Comparison of ENCODE assay signal across 25 cellular contexts in the genomic region with DNA sequence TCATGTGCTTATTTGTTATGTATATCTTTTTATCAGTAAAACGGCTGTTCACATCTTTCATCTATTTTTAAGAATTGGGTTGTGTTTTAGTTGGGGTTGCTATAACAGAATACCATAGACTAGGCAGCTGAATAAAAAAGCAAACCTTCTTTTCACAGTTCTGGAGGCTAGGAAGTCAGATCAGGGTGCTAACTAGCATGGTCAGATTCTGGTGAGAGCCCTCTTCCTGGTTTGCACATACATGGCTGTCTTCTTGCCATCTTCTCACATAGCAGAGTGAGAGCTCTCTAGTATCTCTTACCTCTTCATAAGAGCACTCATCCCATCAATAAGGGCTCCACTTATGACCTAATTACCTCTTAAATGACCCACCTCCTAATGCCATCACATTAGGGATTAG. TPM values are rescaled to one million over a fixed set of nuclear protein-coding genes. Genes with fewer than 3 reads are reported as not detected.
DNase-seq lines count a peak whose midpoint lies in the region; ATAC-seq and TF ChIP-seq lines count a peak whose summit lies in the region.
"Had no signal": no experiment of that assay in that cellular context is flagged by ENCODE, and none has a peak within 500 bp of the region (broad histone marks: within the 10 kb centered on the region; RNA-seq: fewer than 3 reads in every experiment).

No MANE protein-coding gene starts in this region.

- TF ChIP-seq POLR2A in IMR-90 (IDR thresholded peaks at IDR 0.05; ENCODE audit: low read depth, low read length) (no peak), suprapubic skin (IDR thresholded peaks at IDR 0.05) (no peak)

- intact Hi-C loops in Calu3 (cut with micrococcal nuclease; ENCODE audit: unreplicated experiment) (no loop called here), IMR-90 (cut with micrococcal nuclease) (loop anchor here (5.0 kb wide), 1 partner anchor 33 kb away; a partner anchor contains a TSS)

- H2AK5ac ChIP-seq in IMR-90 (ENCODE audit: low read depth, low read length) = no peak overlapping the region

- no peak overlapping the region for H2BK20ac ChIP-seq in IMR-90 (ENCODE audit: low read depth, low read length)

- H3K56ac ChIP-seq in IMR-90 (ENCODE audit: extremely low read depth, insufficient read depth, low read length) = no peak overlapping the region

- H3K36me3 Mint-ChIP-seq in Calu3 (ENCODE audit: insufficient read depth, unreplicated experiment) (peaks cover 62% of the 10 kb centered on the region), neural crest cell (ENCODE audit: low read depth) (peaks cover 38% of the 10 kb centered on the region)
- peaks cover 48% of the 10 kb centered on the region for H3K36me3 Mint-ChIP-seq in effector memory CD8-positive, alpha-beta T cell (ENCODE audit: insufficient read depth)

- no peak overlapping the region for H3K27ac ChIP-seq in IMR-90 (ENCODE audit: insufficient read depth, low read length)
- no peak overlapping the region for H3K27ac ChIP-seq in suprapubic skin
- H3K27ac ChIP-seq: GM23248, HL-60, RWPE1 had no signal

- POLR2A ChIA-PET in IMR-90 (lab: Charles Lee; ENCODE audit: unreplicated experiment) = no interaction called here

- TF ChIP-seq EP300 in suprapubic skin (IDR thresholded peaks at IDR 0.05) = no peak

- H3K27ac Mint-ChIP-seq in Calu3 (ENCODE audit: unreplicated experiment) (peak overlapping the region; percentile 9), neural crest cell (ENCODE audit: unreplicated experiment) (peak overlapping the region; percentile 15)
- peak overlapping the region; percentile 41 to 62 for H3K27ac Mint-ChIP-seq in effector memory CD8-positive, alpha-beta T cell

- H3K27me3 Mint-ChIP-seq in Calu3 (ENCODE audit: unreplicated experiment) (no peaks in the 10 kb centered on the region), neural crest cell (ENCODE audit: low read depth) (no peaks in the 10 kb centered on the region)
- H3K27me3 Mint-ChIP-seq in effector memory CD8-positive, alpha-beta T cell = no peaks in the 10 kb centered on the region

- no peak overlapping the region for H3K9ac ChIP-seq in IMR-90 (ENCODE audit: low read depth, low read length)
- H3K9ac ChIP-seq: GM23248, SK-N-SH had no signal

- peak overlapping the region; percentile 72; the same call in 1 of the 2 replicates for H3K18ac ChIP-seq in IMR-90 (ENCODE audit: low read depth, low read length)

- H4K5ac ChIP-seq in IMR-90 (ENCODE audit: low read depth, low read length) = peak overlapping the region; percentile 78; the same call in 1 of the 2 replicates

- H3K4me3 ChIP-seq in IMR-90 (ENCODE audit: insufficient read depth, low read depth, low read length) (no peak overlapping the region), suprapubic skin (no peak overlapping the region)
- H3K4me3 ChIP-seq: GM23248 had no signal

- H2AFZ ChIP-seq in IMR-90 (replicated peaks; ENCODE audit: low read length, poor library complexity) = no peak overlapping the region
- H2AFZ ChIP-seq: GM23248 had no signal

- no peaks in the 10 kb centered on the region for H3K9me3 ChIP-seq in IMR-90 (ENCODE audit: control insufficient read depth, insufficient read depth, low read length)
- no peaks in the 10 kb centered on the region for H3K9me3 ChIP-seq in suprapubic skin
- H3K9me3 ChIP-seq: BE2C, SK-N-SH had no signal

- H3K9me3 Mint-ChIP-seq in Calu3 (ENCODE audit: low read depth, unreplicated experiment) (no peaks in the 10 kb centered on the region), neural crest cell (peaks cover 8% of the 10 kb centered on the region)
- H3K9me3 Mint-ChIP-seq in effector memory CD8-positive, alpha-beta T cell = no peaks in the 10 kb centered on the region

- H3K4me2 ChIP-seq in IMR-90 (ENCODE audit: low read depth, low read length) = no peak overlapping the region; the same call in 1 of the 2 replicates
- H3K4me2 ChIP-seq: SK-N-SH had no signal

- H4K91ac ChIP-seq in IMR-90 (ENCODE audit: insufficient read depth, low read depth, low read length) = no peak overlapping the region

- TF ChIP-seq RAD21 in IMR-90 (IDR thresholded peaks at IDR 0.05; ENCODE audit: low read length) = no peak

- H3K79me1 ChIP-seq in IMR-90 (ENCODE audit: low read depth in 1 of 2, low read length in 2 of 2) = peaks cover 19 to 22% of the 10 kb centered on the region in 2 experiments

- H2BK15ac ChIP-seq in IMR-90 (ENCODE audit: low read depth, low read length) = no peak overlapping the region

- H3K9me1 ChIP-seq in IMR-90 (ENCODE audit: insufficient read depth, low read length) = peaks cover 4% of the 10 kb centered on the region

- CTCF ChIA-PET in Calu3 (lab: Charles Lee) (interaction anchor here (1.0 to 1.6 kb wide), 2 partner anchors 10 to 12 kb away, joined by 3 to 4 read pairs; no protein-coding TSS in a partner anchor), IMR-90 (lab: Yijun Ruan, JAX) (no interaction called here)

- H2BK5ac ChIP-seq in IMR-90 (ENCODE audit: low read depth, low read length, poor library complexity, severe bottlenecking) = peak overlapping the region; percentile 76

- no peak overlapping the region for H2BK120ac ChIP-seq in IMR-90 (ENCODE audit: low read depth, low read length)

- H4K20me1 ChIP-seq in IMR-90 (ENCODE audit: insufficient read depth, low read length) = no peaks in the 10 kb centered on the region

- H3K4me1 ChIP-seq in IMR-90 (ENCODE audit: control insufficient read depth, insufficient read depth, low read length) (peaks cover 8% of the 10 kb centered on the region), suprapubic skin (no peaks in the 10 kb centered on the region)
- H3K4me1 ChIP-seq: BE2C had no signal

- dilution Hi-C loops in IMR-90 (cut with HindIII; ENCODE audit: low sequenced_read_pairs, unreplicated experiment) = no loop called here

- in situ Hi-C loops in IMR-90 (cut with MboI; ENCODE audit: low sequenced_read_pairs) = no loop called here

- H3K27me3 ChIP-seq in IMR-90 (ENCODE audit: control insufficient read depth, insufficient read depth, low read length) (no peaks in the 10 kb centered on the region), suprapubic skin (no peaks in the 10 kb centered on the region)
- H3K27me3 ChIP-seq: BE2C had no signal

- TF ChIP-seq CTCF in Calu3 (IDR thresholded peaks at IDR 0.05; ENCODE audit: unreplicated experiment) = no peak
- no peak for TF ChIP-seq CTCF in IMR-90 (conservative IDR thresholded peaks at IDR 0.05; ENCODE audit: low read depth, low read length)
- no peak for TF ChIP-seq CTCF in neural crest cell (conservative IDR thresholded peaks at IDR 0.05)
- no peak for TF ChIP-seq CTCF in suprapubic skin (IDR thresholded peaks at IDR 0.05)

- no CpG with 5 or more reads among the region's 1 CpG for WGBS in IMR-90 (ENCODE audit: extremely low coverage in 2 of 2, insufficient read length in 1 of 2), 2 experiments
- 70% methylated on average over 1 of the region's 1 CpG for WGBS in suprapubic skin

- peak overlapping the region; percentile 53; the same call in 1 of the 2 replicates for H3K23ac ChIP-seq in IMR-90 (ENCODE audit: low read depth, low read length)

- H2AK9ac ChIP-seq in IMR-90 (replicated peaks; ENCODE audit: low read depth, low read length, poor library complexity) = no peak overlapping the region

- no peak overlapping the region; the same call in 1 of the 2 replicates for H3K14ac ChIP-seq in IMR-90 (replicated peaks; ENCODE audit: low read depth, low read length)

- H3K4me1 Mint-ChIP-seq in Calu3 (ENCODE audit: low read depth, unreplicated experiment) (no peaks in the 10 kb centered on the region), neural crest cell (no peaks in the 10 kb centered on the region)
- peaks cover 3 to 20% of the 10 kb centered on the region in 2 donors for H3K4me1 Mint-ChIP-seq in effector memory CD8-positive, alpha-beta T cell (ENCODE audit: low read depth in 2 of 2)

- H3K4me3 Mint-ChIP-seq in Calu3 (ENCODE audit: low read depth, unreplicated experiment) (no peak overlapping the region), neural crest cell (no peak overlapping the region)
- H3K4me3 Mint-ChIP-seq in effector memory CD8-positive, alpha-beta T cell = no peak overlapping the region

- DNase-seq in Calu3 (no peak), IMR-90 (no peak), neural crest cell (ENCODE audit: low read depth, low spot score) (no peak), suprapubic skin (ENCODE audit: low spot score in 2 of 2) (no peak), NK-92 (lab: John Stamatoyannopoulos, UW; ENCODE audit: unreplicated experiment) (no peak)
- no peak for DNase-seq in effector memory CD8-positive, alpha-beta T cell
- no peak for DNase-seq in activated naive CD4-positive, alpha-beta T cell (lab: John Stamatoyannopoulos, UW)
- DNase-seq: BE2C; COR-L47; DMS 273 treated with DMSO at 0.1 percent for 48 hours; GM23248; HCEC 1CT; KG1; NCI-H1105 treated with DMSO at 0.1 percent for 48 hours; NCI-H1694; NCI-H2107; NCI-H226; NCI-H510A treated with DMSO at 0.1 percent for 48 hours; NCI-H748 treated with DMSO at 0.1 percent for 48 hours; NK-92 treated with Interleukin-12 subunit alpha and Interleukin-12 subunit beta, amount 100 ng/mL, for 24 hours; SHP77 treated with DMSO at 0.1 percent for 48 hours; SK-N-SH had no signal

- H3K36me3 ChIP-seq in IMR-90 (ENCODE audit: control insufficient read depth, insufficient read depth, low read length) = peaks cover 22% of the 10 kb centered on the region
- peaks cover 57% of the 10 kb centered on the region for H3K36me3 ChIP-seq in suprapubic skin

- no peak overlapping the region for H4K8ac ChIP-seq in IMR-90 (ENCODE audit: low read depth in 2 of 2, low read length in 2 of 2)

- no TSS peak for BruUV-seq in Calu3 (replicated peaks; lab: Mats Ljungman, UMichigan)
- BruUV-seq in IMR-90 (replicated peaks; lab: Mats Ljungman, UMichigan) = no TSS peak

- ATAC-seq in IMR-90 (ENCODE audit: low read depth) = no peak
- peak; percentile 46 for ATAC-seq in effector memory CD8-positive, alpha-beta T cell (replicated peaks)
- ATAC-seq: HepG2 had no signal

- no peak overlapping the region for H3K4ac ChIP-seq in IMR-90 (ENCODE audit: low read depth, low read length)

TF ChIP-seq in IMR-90, 13 proteins besides CTCF, POLR2A, EP300 and RAD21 (continues in another document):
- TF ChIP-seq, protein P1, sequence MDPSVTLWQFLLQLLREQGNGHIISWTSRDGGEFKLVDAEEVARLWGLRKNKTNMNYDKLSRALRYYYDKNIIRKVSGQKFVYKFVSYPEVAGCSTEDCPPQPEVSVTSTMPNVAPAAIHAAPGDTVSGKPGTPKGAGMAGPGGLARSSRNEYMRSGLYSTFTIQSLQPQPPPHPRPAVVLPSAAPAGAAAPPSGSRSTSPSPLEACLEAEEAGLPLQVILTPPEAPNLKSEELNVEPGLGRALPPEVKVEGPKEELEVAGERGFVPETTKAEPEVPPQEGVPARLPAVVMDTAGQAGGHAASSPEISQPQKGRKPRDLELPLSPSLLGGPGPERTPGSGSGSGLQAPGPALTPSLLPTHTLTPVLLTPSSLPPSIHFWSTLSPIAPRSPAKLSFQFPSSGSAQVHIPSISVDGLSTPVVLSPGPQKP (IDR thresholded peaks at IDR 0.05; ENCODE audit: borderline replicate concordance, low read depth, low read length) = no peak
- no peak for TF ChIP-seq MAZ (IDR thresholded peaks at IDR 0.05; ENCODE audit: borderline replicate concordance, low read depth, low read length)

RNA-seq across cellular contexts. Expression of a gene that starts 33.8 kb away (rescaled TPM):
- total RNA-seq in Calu3 (2022) = 90.7 and 104 TPM in 2 replicates
- total RNA-seq in IMR-90 (2012; rRNA removed) = 95.0 and 103 TPM in 2 replicates
- polyA plus RNA-seq in IMR-90 (2012; rRNA removed) = 26.5 and 33.8 TPM in 2 replicates
- polyA plus RNA-seq in IMR-90 (2012; cell fraction: cytosol; rRNA removed) = 5.9 and 6.4 TPM in 2 replicates
- 5.1 and 23.1 TPM in 2 replicates for polyA plus RNA-seq in IMR-90 (2012; cell fraction: nucleus; rRNA removed; ENCODE audit: low replicate concordance)
- total RNA-seq in neural crest cell = 40.7 and 42.0 TPM in 2 replicates
- 10 to 100 TPM; 30.8 to 52.2 (median 36.2) TPM for total RNA-seq in suprapubic skin
